8 cellular contexts compared by ENCODE assay signal in genomic region chr10:93993782-93994668, GRCh38. TPM values are rescaled to one million over a fixed set of nuclear protein-coding genes. Genes with fewer than 3 reads are reported as not detected.
DNase-seq lines count a peak whose midpoint lies in the region; ATAC-seq and TF ChIP-seq lines count a peak whose summit lies in the region.

Gene PLCE1, plus strand, starts transcription at chr10:93993931. Its CDS starts 37,116 bp downstream, at chr10:94031047.

- H3K4me1 Mint-ChIP-seq in activated naive CD8-positive, alpha-beta T cell (ENCODE audit: low read depth): peaks cover 6% of the 10 kb centered on the region

- no peaks in the 10 kb centered on the region for H3F3A ChIP-seq in MM.1S (ENCODE audit: insufficient read depth, low read length)

- intact Hi-C loops in left ventricle myocardium superior (cut with micrococcal nuclease) (no loop called here), posterior cingulate gyrus (cut with DNase I) (no loop called here)

- CTCF ChIA-PET in AG04449 (lab: Yijun Ruan, JAX): interaction anchor here (0.7 to 1.1 kb wide), 2 partner anchors 10 to 78 kb away, joined by 3 to 4 read pairs; no protein-coding TSS in a partner anchor

- H3K36me3 Mint-ChIP-seq in activated naive CD8-positive, alpha-beta T cell: peaks cover 3% of the 10 kb centered on the region

- peaks cover 3% of the 10 kb centered on the region; the same call in 1 of the 2 replicates for H3K4me1 ChIP-seq in MM.1S (ENCODE audit: low read length)

- H3K9me2 ChIP-seq in MM.1S (replicated peaks; ENCODE audit: insufficient read depth, low read length): no peaks in the 10 kb centered on the region

- TF ChIP-seq CTCF in AG04449 (IDR thresholded peaks at IDR 0.05; ENCODE audit: insufficient read depth, low read length, missing control alignments): no peak
- TF ChIP-seq CTCF in MM.1S (IDR thresholded peaks at IDR 0.05; ENCODE audit: low read length): no peak

- peaks cover 9% of the 10 kb centered on the region; the same call in 1 of the 2 replicates for H3K27me3 ChIP-seq in MM.1S (replicated peaks; ENCODE audit: insufficient read depth, low read length)

- peaks cover 43% of the 10 kb centered on the region for H3K27me3 Mint-ChIP-seq in activated naive CD8-positive, alpha-beta T cell

- no peaks in the 10 kb centered on the region for H3K36me3 ChIP-seq in MM.1S (replicated peaks; ENCODE audit: insufficient read depth, low read length)

- H3K9me3 ChIP-seq in MM.1S (replicated peaks; ENCODE audit: insufficient read depth, low read length): no peaks in the 10 kb centered on the region

- peak within 1 kb of the TSS; percentile 47; the same call in 1 of the 2 replicates for H3K9ac ChIP-seq in MM.1S (ENCODE audit: low read length)

- H3K4me3 ChIP-seq in AG04449 (ENCODE audit: low read depth, low read length) (peak within 1 kb of the TSS; percentile 75), MM.1S (ENCODE audit: low read length) (peak within 1 kb of the TSS; percentile 67)

- no peak within 1 kb of the TSS for H3K27ac ChIP-seq in MM.1S (ENCODE audit: low read length)

- no peaks in the 10 kb centered on the region for H3K9me3 Mint-ChIP-seq in activated naive CD8-positive, alpha-beta T cell (ENCODE audit: low read depth)

- no peak within 1 kb of the TSS for H3K27ac Mint-ChIP-seq in activated naive CD8-positive, alpha-beta T cell

- H4K20me1 ChIP-seq in MM.1S (ENCODE audit: insufficient read depth, low read length): no peaks in the 10 kb centered on the region

- POLR2A ChIA-PET in AG04449 (lab: Yijun Ruan, JAX): no interaction called here

- H3K4me3 Mint-ChIP-seq in activated naive CD8-positive, alpha-beta T cell: peak within 1 kb of the TSS; percentile 39

- H2AFZ ChIP-seq in MM.1S (ENCODE audit: low read length): peak within 1 kb of the TSS; percentile 89

- peak within 1 kb of the TSS; percentile 88 for H3K4me2 ChIP-seq in MM.1S (ENCODE audit: low read depth, low read length)

- H3K79me2 ChIP-seq in MM.1S (ENCODE audit: low read length): no peaks in the 10 kb centered on the region

- ATAC-seq in GM18498 (IDR thresholded peaks at IDR 0.05; ENCODE audit: unreplicated experiment) (peak; percentile 71), left ventricle myocardium superior (peak; percentile 87), GM21786 (IDR thresholded peaks at IDR 0.05; ENCODE audit: unreplicated experiment) (no peak)

- no peak for DNase-seq in AG04449 (ENCODE audit: low read depth, low spot score)
- DNase-seq in MM.1S: peak; percentile 66
- peak; percentile 76 for DNase-seq in left ventricle myocardium superior
- peak in 9 of 10 donors; percentile 15 to 90 (median 46) for DNase-seq in posterior cingulate gyrus
- no peak for DNase-seq in GM19238 (ENCODE audit: insufficient read length, low spot score)

RNA-seq across cellular contexts. Expression of gene PLCE1, which starts in this region (rescaled TPM):
- 4.6 TPM for total RNA-seq in left ventricle myocardium superior

Comparison
In these comparisons a context has a peak if more than half of its experiments do, and no peak if none do; other contexts are left out.
1. DNase-seq: peak in MM.1S (single experiment), left ventricle myocardium superior (single experiment) and posterior cingulate gyrus (9 of 10); none in AG04449 (single experiment) and GM19238 (single experiment).